Comparison of ENCODE assay signal across 20 cellular contexts in genomic region chr3:118477768-118478167, GRCh38.
"Had no signal": no experiment of that assay in that cellular context is flagged by ENCODE, and none has a peak within 500 bp of the region (broad histone marks: within the 10 kb centered on the region; RNA-seq: fewer than 3 reads in every experiment).

No MANE protein-coding gene starts in this region.

- FAIRE-seq: endometrium, keratinocyte had no signal

- H3K4me3 ChIP-seq: coronary artery, ovary, psoas muscle, right atrium auricular region, thyroid gland had no signal

- H3K4me1 ChIP-seq: psoas muscle, right atrium auricular region, thyroid gland had no signal

- H3K4me3 Mint-ChIP-seq: activated CD4-positive, alpha-beta memory T cell treated with anti-CD3 and anti-CD28 coated beads, Interleukin-2, amount 10 ng/mL, durations not matched to agents 7 days and 5 days; activated CD4-positive, alpha-beta T cell treated with anti-CD3 and anti-CD28 coated beads, Interleukin-2, amount 10 ng/mL, durations not matched to agents 24 days and 14 days; activated naive CD4-positive, alpha-beta T cell treated with anti-CD3 and anti-CD28 coated beads, Interleukin-2, amount 10 ng/mL, durations not matched to agents 7 days and 5 days; nephron had no signal

- H3K4me1 Mint-ChIP-seq: activated CD4-positive, alpha-beta memory T cell treated with anti-CD3 and anti-CD28 coated beads, Interleukin-2, amount 10 ng/mL, durations not matched to agents 7 days and 5 days; activated CD4-positive, alpha-beta T cell treated with anti-CD3 and anti-CD28 coated beads, Interleukin-2, amount 10 ng/mL, durations not matched to agents 24 days and 14 days; activated naive CD4-positive, alpha-beta T cell treated with anti-CD3 and anti-CD28 coated beads, Interleukin-2, amount 10 ng/mL, durations not matched to agents 7 days and 5 days; nephron had no signal

- H3K9me3 Mint-ChIP-seq: activated CD4-positive, alpha-beta memory T cell treated with anti-CD3 and anti-CD28 coated beads, Interleukin-2, amount 10 ng/mL, durations not matched to agents 7 days and 5 days; activated CD4-positive, alpha-beta T cell treated with anti-CD3 and anti-CD28 coated beads, Interleukin-2, amount 10 ng/mL, durations not matched to agents 24 days and 14 days; activated naive CD4-positive, alpha-beta T cell treated with anti-CD3 and anti-CD28 coated beads, Interleukin-2, amount 10 ng/mL, durations not matched to agents 7 days and 5 days; nephron had no signal

- H3K36me3 ChIP-seq: neutrophil, ovary, right atrium auricular region, thyroid gland had no signal

- H3K36me3 Mint-ChIP-seq: activated naive CD4-positive, alpha-beta T cell treated with anti-CD3 and anti-CD28 coated beads, Interleukin-2, amount 10 ng/mL, durations not matched to agents 7 days and 5 days had no signal

- H3K27me3 ChIP-seq: neutrophil, ovary, right atrium auricular region, thyroid gland had no signal

- H3K27me3 Mint-ChIP-seq: activated CD4-positive, alpha-beta memory T cell treated with anti-CD3 and anti-CD28 coated beads, Interleukin-2, amount 10 ng/mL, durations not matched to agents 7 days and 5 days; activated CD4-positive, alpha-beta T cell treated with anti-CD3 and anti-CD28 coated beads, Interleukin-2, amount 10 ng/mL, durations not matched to agents 24 days and 14 days; activated naive CD4-positive, alpha-beta T cell treated with anti-CD3 and anti-CD28 coated beads, Interleukin-2, amount 10 ng/mL, durations not matched to agents 7 days and 5 days had no signal

- H3K27ac ChIP-seq: coronary artery, neutrophil, ovary, psoas muscle, right atrium auricular region, thyroid gland had no signal

- H3K27ac Mint-ChIP-seq: activated CD4-positive, alpha-beta memory T cell treated with anti-CD3 and anti-CD28 coated beads, Interleukin-2, amount 10 ng/mL, durations not matched to agents 7 days and 5 days; activated CD4-positive, alpha-beta T cell treated with anti-CD3 and anti-CD28 coated beads, Interleukin-2, amount 10 ng/mL, durations not matched to agents 24 days and 14 days; activated naive CD4-positive, alpha-beta T cell treated with anti-CD3 and anti-CD28 coated beads, Interleukin-2, amount 10 ng/mL, durations not matched to agents 7 days and 5 days; nephron had no signal

- DNase-seq: activated CD4-positive, alpha-beta memory T cell treated with anti-CD3 and anti-CD28 coated beads, Interleukin-2, amount 10 ng/mL, durations not matched to agents 7 days and 5 days; activated CD4-positive, alpha-beta T cell treated with anti-CD3 and anti-CD28 coated beads, Interleukin-2, amount 10 ng/mL, durations not matched to agents 24 days and 14 days; activated effector memory CD4-positive, alpha-beta T cell treated with anti-CD3 and anti-CD28 coated beads, Interleukin-2, amount 50 U/mL, for 16 hours; activated naive CD4-positive, alpha-beta T cell treated with anti-CD3 and anti-CD28 coated beads, Interleukin-2, amount 10 ng/mL, durations not matched to agents 7 days and 5 days; amygdala; cerebellar nuclear complex; left colon; mesenchymal stem cell; ovary; psoas muscle; stimulated activated CD4-positive, alpha-beta T cell treated with anti-CD3 and anti-CD28 coated beads, Interleukin-4, amount 100 ng/mL, for 24 hours; stimulated activated naive CD8-positive, alpha-beta T cell treated with anti-CD3 and anti-CD28 coated beads, Interleukin-15, Interleukin-2, amounts not matched to agents 100 U/mL and 50 U/mL, for 24 hours; T-helper 9 cell; thyroid gland had no signal

- H3K9me3 ChIP-seq: neutrophil, ovary, psoas muscle, right atrium auricular region, thyroid gland had no signal

- ATAC-seq: left colon; psoas muscle; stimulated activated naive CD8-positive, alpha-beta T cell treated with anti-CD3 and anti-CD28 coated beads, Interleukin-15, Interleukin-2, amounts not matched to agents 100 U/mL and 50 U/mL, for 24 hours had no signal
